10 cellular contexts compared by ENCODE assay signal in the genomic region with DNA sequence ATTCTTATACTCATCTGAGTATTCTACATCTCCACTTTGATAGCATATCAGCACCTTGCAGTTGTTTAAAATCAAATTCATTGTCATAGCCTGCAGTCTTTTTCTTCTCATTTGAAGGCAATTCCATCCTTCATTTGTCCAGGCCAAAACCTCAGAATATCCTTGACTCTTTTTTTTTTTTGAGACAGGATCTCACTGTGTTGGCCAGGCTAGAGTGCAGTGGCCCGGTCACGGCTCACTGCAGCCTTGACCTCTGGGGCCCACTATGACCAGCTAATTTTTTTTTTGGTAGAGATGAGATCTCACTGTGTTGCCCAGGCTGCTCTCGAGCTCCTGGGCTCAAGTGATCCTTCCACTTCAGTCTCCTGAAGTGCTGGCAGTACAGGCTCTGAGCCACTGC.
"Had no signal": no experiment of that assay in that cellular context is flagged by ENCODE, and none has a peak within 500 bp of the region (broad histone marks: within the 10 kb centered on the region; RNA-seq: fewer than 3 reads in every experiment).

No MANE protein-coding gene starts in this region.

- H3K9me3 Mint-ChIP-seq: endodermal cell had no signal

- H3K27ac ChIP-seq: left lung, parathyroid adenoma, thyroid gland had no signal

- H3K4me3 ChIP-seq: left lung, thyroid gland had no signal

- H3K4me1 ChIP-seq: parathyroid adenoma had no signal

- H3K36me3 ChIP-seq: left lung, thyroid gland had no signal

- H3K27ac Mint-ChIP-seq: endodermal cell had no signal

- H3K9me3 ChIP-seq: left lung, thyroid gland had no signal

- ATAC-seq: left lung had no signal

- H3K27me3 ChIP-seq: left lung, thyroid gland had no signal

- DNase-seq: activated gamma-delta T cell treated with Interleukin-2 at 50 U/mL for 16 hours; dermis blood vessel endothelial cell; endodermal cell; erythroblast; left lung; stimulated activated CD4-positive, alpha-beta T cell treated with anti-CD3 and anti-CD28 coated beads, Interleukin-15, amount 100 ng/mL, for 24 hours; stimulated activated CD4-positive, alpha-beta T cell treated with anti-CD3 and anti-CD28 coated beads, Interleukin-4, amount 100 ng/mL, for 24 hours; T-helper 9 cell; thyroid gland had no signal

- H3K4me3 Mint-ChIP-seq: endodermal cell had no signal
